33 cellular contexts compared by ENCODE assay signal in the genomic region with DNA sequence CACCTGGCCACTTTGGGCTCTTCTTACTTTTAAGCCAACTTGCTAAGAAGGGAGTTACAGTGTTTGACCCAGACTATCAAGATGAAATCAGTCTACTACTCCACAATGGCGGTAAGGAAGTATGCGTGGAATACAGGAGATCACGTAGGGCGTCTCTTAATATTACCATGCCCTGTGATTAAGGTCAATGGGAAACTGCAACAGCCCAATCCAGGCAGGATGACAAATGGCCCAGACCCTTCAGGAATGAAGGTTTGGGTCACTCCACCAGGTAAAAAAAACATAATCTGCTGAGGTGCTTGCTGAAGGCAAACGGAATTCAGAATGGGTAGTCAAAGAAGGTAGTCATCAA. TPM values are rescaled to one million over a fixed set of nuclear protein-coding genes. Genes with fewer than 3 reads are reported as not detected.
A peak's percentile ranks its signal among the peaks of the same experiment; 100 is the strongest.
DNase-seq lines count a peak whose midpoint lies in the region; ATAC-seq, FAIRE-seq and TF ChIP-seq lines count a peak whose summit lies in the region.
"Had no signal": no experiment of that assay in that cellular context is flagged by ENCODE, and none has a peak within 500 bp of the region (broad histone marks: within the 10 kb centered on the region; RNA-seq: fewer than 3 reads in every experiment).

No MANE protein-coding gene starts in this region.

- H3K56ac ChIP-seq in mesendoderm (ENCODE audit: low read length) = no peak overlapping the region

- no peak overlapping the region for H3K4ac ChIP-seq in mesendoderm (ENCODE audit: low read depth, low read length)

- H2AK5ac ChIP-seq in mesendoderm (ENCODE audit: low read length) = no peak overlapping the region

- peak overlapping the region; percentile 78 to 87 for H3K27ac Mint-ChIP-seq in natural killer cell
- H3K27ac Mint-ChIP-seq in natural killer cell treated with Interleukin-12 subunit alpha and Interleukin-12 subunit beta and Interleukin-15 and Interleukin-18, amount 100 ng/mL, for 72 hours = no peak overlapping the region
- H3K27ac Mint-ChIP-seq in T-helper 2 cell treated with Interferon-gamma antibody and Interleukin-4, amounts not matched to agents 5 μg/mL and 100 μg/mL, for 36 hours = no peak overlapping the region

- no peak overlapping the region for H3K27ac ChIP-seq in mesendoderm (ENCODE audit: low read depth, low read length)
- H3K27ac ChIP-seq: lower lobe of right lung, parathyroid adenoma, right atrium auricular region, WERI-Rb-1 had no signal

- H3K4me1 Mint-ChIP-seq in natural killer cell = peaks cover 35 to 47% of the 10 kb centered on the region in 2 donors
- H3K4me1 Mint-ChIP-seq in natural killer cell treated with Interleukin-12 subunit alpha and Interleukin-12 subunit beta and Interleukin-15 and Interleukin-18, amount 100 ng/mL, for 72 hours (ENCODE audit: low read depth in 2 of 2) = peaks cover 30 to 45% of the 10 kb centered on the region in 2 donors
- peaks cover 34% of the 10 kb centered on the region for H3K4me1 Mint-ChIP-seq in T-helper 2 cell treated with Interferon-gamma antibody and Interleukin-4, amounts not matched to agents 5 μg/mL and 100 μg/mL, for 36 hours (ENCODE audit: low read depth)

- H2BK5ac ChIP-seq in mesendoderm (ENCODE audit: low read length) = no peak overlapping the region

- H3K79me2 ChIP-seq in mesendoderm (ENCODE audit: control insufficient read depth, insufficient read depth, low read length) = no peaks in the 10 kb centered on the region
- H3K79me2 ChIP-seq: parathyroid adenoma had no signal

- WGBS in mesendoderm (ENCODE audit: extremely low coverage, insufficient coverage, low lambda C conversion rate) = no CpG with 5 or more reads among the region's 5 CpGs

- no peak overlapping the region for H3K23ac ChIP-seq in mesendoderm (ENCODE audit: low read length)

- H2BK15ac ChIP-seq in mesendoderm (replicated peaks; ENCODE audit: low read depth) = no peak overlapping the region

- H3K4me2 ChIP-seq in mesendoderm (ENCODE audit: low read length) = no peak overlapping the region

- intact Hi-C loops in natural killer cell (cut with micrococcal nuclease) = no loop called here

- no peak overlapping the region for H3K9ac ChIP-seq in mesendoderm (ENCODE audit: low read length)
- H3K9ac ChIP-seq: parathyroid adenoma had no signal

- H3K79me1 ChIP-seq in mesendoderm (ENCODE audit: low read length) = no peaks in the 10 kb centered on the region

- no peak overlapping the region for H3K18ac ChIP-seq in mesendoderm (ENCODE audit: low read length)

- H3K9me3 Mint-ChIP-seq in natural killer cell = no peaks in the 10 kb centered on the region
- H3K9me3 Mint-ChIP-seq in natural killer cell treated with Interleukin-12 subunit alpha and Interleukin-12 subunit beta and Interleukin-15 and Interleukin-18, amount 100 ng/mL, for 72 hours = no peaks in the 10 kb centered on the region
- H3K9me3 Mint-ChIP-seq in T-helper 2 cell treated with Interferon-gamma antibody and Interleukin-4, amounts not matched to agents 5 μg/mL and 100 μg/mL, for 36 hours = no peaks in the 10 kb centered on the region
- H3K9me3 Mint-ChIP-seq: activated naive CD4-positive, alpha-beta T cell treated with anti-CD3 and anti-CD28 coated beads, Interleukin-2, amount 50 U/mL, for 72 hours; activated T-helper 2 cell treated with anti-CD3 and anti-CD28 coated beads, Interferon-gamma antibody, Interleukin-2, Interleukin-4, amounts not matched to agents 10 μg/mL and 5 μg/mL and 100 μg/mL, durations not matched to agents 14 hours and 24 hours and 36 hours; nephron had no signal

- ATAC-seq in natural killer cell (no peak), HG03457 (IDR thresholded peaks at IDR 0.05; ENCODE audit: unreplicated experiment) (no peak), GM21825 (IDR thresholded peaks at IDR 0.05; ENCODE audit: unreplicated experiment) (no peak)
- ATAC-seq in natural killer cell treated with Interleukin-12 subunit alpha and Interleukin-12 subunit beta and Interleukin-15 and Interleukin-18, amount 100 ng/mL, for 72 hours = no peak
- ATAC-seq: stimulated activated naive CD8-positive, alpha-beta T cell treated with anti-CD3 and anti-CD28 coated beads, Interleukin-15, Interleukin-2, amounts not matched to agents 100 U/mL and 50 U/mL, for 24 hours had no signal

- peaks cover 18% of the 10 kb centered on the region for H3K4me1 ChIP-seq in mesendoderm (ENCODE audit: control insufficient read depth, low read depth, low read length)
- H3K4me1 ChIP-seq: parathyroid adenoma had no signal

- no peak for FAIRE-seq in bronchial epithelial cell (lab: Jason Lieb, UNC)
- FAIRE-seq: A204.1, GM12878, RCC 7860, small intestine had no signal

- H4K8ac ChIP-seq in mesendoderm (ENCODE audit: low read depth, low read length) = no peak overlapping the region

- peaks cover 26 to 36% of the 10 kb centered on the region in 2 donors for H3K27me3 Mint-ChIP-seq in natural killer cell (ENCODE audit: low read depth in 2 of 2)
- H3K27me3 Mint-ChIP-seq in natural killer cell treated with Interleukin-12 subunit alpha and Interleukin-12 subunit beta and Interleukin-15 and Interleukin-18, amount 100 ng/mL, for 72 hours = peaks cover 27 to 31% of the 10 kb centered on the region in 2 donors
- H3K27me3 Mint-ChIP-seq in T-helper 2 cell treated with Interferon-gamma antibody and Interleukin-4, amounts not matched to agents 5 μg/mL and 100 μg/mL, for 36 hours (ENCODE audit: low read depth) = peaks cover 39% of the 10 kb centered on the region

- no peaks in the 10 kb centered on the region for H3K36me3 ChIP-seq in bronchial epithelial cell (ENCODE audit: control insufficient read depth, insufficient read depth, low read length)
- no peaks in the 10 kb centered on the region for H3K36me3 ChIP-seq in mesendoderm (ENCODE audit: control insufficient read depth, insufficient read depth, low read length)
- H3K36me3 ChIP-seq: heart left ventricle, lower lobe of right lung, right atrium auricular region, uterus, WERI-Rb-1 had no signal

- no peak for TF ChIP-seq CTCF in natural killer cell (IDR thresholded peaks at IDR 0.05)
- TF ChIP-seq CTCF in bronchial epithelial cell (IDR thresholded peaks at IDR 0.05; ENCODE audit: insufficient read depth, low read length, severe bottlenecking) = no peak

- no peak overlapping the region for H4K5ac ChIP-seq in mesendoderm (ENCODE audit: low read length)

- no peak overlapping the region for H2BK120ac ChIP-seq in mesendoderm (ENCODE audit: low read depth, low read length)

- DNase-seq in natural killer cell (no peak), bronchial epithelial cell (ENCODE audit: low read depth) (peak; percentile 45), mesendoderm (peak; percentile 41), T-helper 2 cell (no peak)
- DNase-seq in natural killer cell treated with Interleukin-12 subunit alpha and Interleukin-12 subunit beta and Interleukin-15 and Interleukin-18, amount 100 ng/mL, for 72 hours (ENCODE audit: low spot score) = no peak
- no peak for DNase-seq in T-helper 2 cell treated with Interferon-gamma antibody and Interleukin-4, amounts not matched to agents 5 μg/mL and 100 μg/mL, for 36 hours (ENCODE audit: low spot score)
- DNase-seq: activated CD4-positive, alpha-beta T cell treated with anti-CD3 and anti-CD28 coated beads for 48 hours; activated CD8-positive, alpha-beta memory T cell treated with anti-CD3 and anti-CD28 coated beads for 24 hours; activated T-cell treated with anti-CD3 and anti-CD28 coated beads for 4 hours; cortex of kidney; foreskin fibroblast; heart left ventricle; IMR-90; lower lobe of right lung; NCI-H146; NCI-H2107; NCI-H774; SHP77 treated with DMSO at 0.1 percent for 48 hours; small intestine; stimulated activated naive CD8-positive, alpha-beta T cell treated with anti-CD3 and anti-CD28 coated beads, Interleukin-15, Interleukin-2, amounts not matched to agents 100 U/mL and 50 U/mL, for 24 hours; uterus; WERI-Rb-1 had no signal

- peaks cover 19% of the 10 kb centered on the region for H3K27me3 ChIP-seq in bronchial epithelial cell (ENCODE audit: control insufficient read depth, insufficient read depth, low read length)
- H3K27me3 ChIP-seq in mesendoderm (ENCODE audit: insufficient read depth, low read length, poor library complexity) = no peaks in the 10 kb centered on the region
- H3K27me3 ChIP-seq: uterus had no signal

- H3K4me3 ChIP-seq in bronchial epithelial cell (ENCODE audit: low read depth, low read length) (no peak overlapping the region), mesendoderm (ENCODE audit: low read length) (no peak overlapping the region)
- H3K4me3 ChIP-seq: GM12878 had no signal

- H3K36me3 Mint-ChIP-seq in natural killer cell = no peaks in the 10 kb centered on the region
- no peaks in the 10 kb centered on the region for H3K36me3 Mint-ChIP-seq in natural killer cell treated with Interleukin-12 subunit alpha and Interleukin-12 subunit beta and Interleukin-15 and Interleukin-18, amount 100 ng/mL, for 72 hours
- no peaks in the 10 kb centered on the region for H3K36me3 Mint-ChIP-seq in T-helper 2 cell treated with Interferon-gamma antibody and Interleukin-4, amounts not matched to agents 5 μg/mL and 100 μg/mL, for 36 hours (ENCODE audit: low read depth)
- H3K36me3 Mint-ChIP-seq: activated naive CD4-positive, alpha-beta T cell treated with anti-CD3 and anti-CD28 coated beads, Interleukin-2, amount 50 U/mL, for 72 hours had no signal

- H3K4me3 Mint-ChIP-seq in natural killer cell = no peak overlapping the region
- no peak overlapping the region for H3K4me3 Mint-ChIP-seq in natural killer cell treated with Interleukin-12 subunit alpha and Interleukin-12 subunit beta and Interleukin-15 and Interleukin-18, amount 100 ng/mL, for 72 hours
- H3K4me3 Mint-ChIP-seq in T-helper 2 cell treated with Interferon-gamma antibody and Interleukin-4, amounts not matched to agents 5 μg/mL and 100 μg/mL, for 36 hours = no peak overlapping the region

RNA-seq across cellular contexts. Expression of a gene that starts 1.0 kb away (rescaled TPM):
- total RNA-seq in natural killer cell (1 to 10 TPM; 1.2 to 1.3 (median 1.2) TPM), bronchial epithelial cell (0.26 TPM in 1 of 2 replicates, not detected in the other)
- total RNA-seq in natural killer cell treated with Interleukin-12 subunit alpha and Interleukin-12 subunit beta and Interleukin-15 and Interleukin-18, amount 100 ng/mL, for 72 hours = not detected
- 0.01 TPM for polyA plus RNA-seq in mesendoderm (2013, experiment 1 of 2)
- not detected for polyA plus RNA-seq in mesendoderm (2013, experiment 2 of 2)
- total RNA-seq: esophagus mucosa had no signal

RNA-seq across cellular contexts. Expression of a gene that starts 6.8 kb away (rescaled TPM):
- total RNA-seq in natural killer cell (10 to 100 TPM; 18.5 to 23.1 (median 22.8) TPM), bronchial epithelial cell (15.7 and 28.2 TPM in 2 replicates)
- total RNA-seq in natural killer cell treated with Interleukin-12 subunit alpha and Interleukin-12 subunit beta and Interleukin-15 and Interleukin-18, amount 100 ng/mL, for 72 hours = 10 to 100 TPM; 16.5 to 23.0 TPM
- 17.4 TPM for polyA plus RNA-seq in mesendoderm (2013, experiment 1 of 2)
- 16.2 TPM for polyA plus RNA-seq in mesendoderm (2013, experiment 2 of 2)

RNA-seq across cellular contexts. Expression of a gene that starts 17.2 kb away (rescaled TPM):
- total RNA-seq in natural killer cell (10 to 100 TPM; 46.1 to 64.0 (median 55.5) TPM), bronchial epithelial cell (30.3 and 43.5 TPM in 2 replicates)
- 10 to 100 TPM; 66.2 to 91.9 TPM for total RNA-seq in natural killer cell treated with Interleukin-12 subunit alpha and Interleukin-12 subunit beta and Interleukin-15 and Interleukin-18, amount 100 ng/mL, for 72 hours
- 44.7 TPM for polyA plus RNA-seq in mesendoderm (2013, experiment 1 of 2)
- 42.1 TPM for polyA plus RNA-seq in mesendoderm (2013, experiment 2 of 2)

RNA-seq across cellular contexts. Expression of a gene that starts 53.2 kb away (rescaled TPM):
- total RNA-seq in natural killer cell (under 1 TPM in 1 of 3 donors, not detected in 2; 0.50 TPM), bronchial epithelial cell (1.3 and 2.0 TPM in 2 replicates)
- not detected for total RNA-seq in natural killer cell treated with Interleukin-12 subunit alpha and Interleukin-12 subunit beta and Interleukin-15 and Interleukin-18, amount 100 ng/mL, for 72 hours
- 30.5 TPM for polyA plus RNA-seq in mesendoderm (2013, experiment 1 of 2)
- 30.5 TPM for polyA plus RNA-seq in mesendoderm (2013, experiment 2 of 2)
- total RNA-seq: activated T-helper 2 cell treated with anti-CD3 and anti-CD28 coated beads, Interferon-gamma antibody, Interleukin-2, Interleukin-4, amounts not matched to agents 10 μg/mL and 5 μg/mL and 100 μg/mL, durations not matched to agents 14 hours and 24 hours and 36 hours had no signal

Comparison
In these comparisons a context has a peak if more than half of its experiments do, and no peak if none do; other contexts are left out.
1. H3K27ac Mint-ChIP-seq: peak in natural killer cell (2 of 2); none in natural killer cell treated with Interleukin-12 subunit alpha and Interleukin-12 subunit beta and Interleukin-15 and Interleukin-18, amount 100 ng/mL, for 72 hours (0 of 2) and T-helper 2 cell treated with Interferon-gamma antibody and Interleukin-4, amounts not matched to agents 5 μg/mL and 100 μg/mL, for 36 hours (single experiment).
2. DNase-seq: peak in bronchial epithelial cell (single experiment) and mesendoderm (single experiment); none in natural killer cell (single experiment), natural killer cell treated with Interleukin-12 subunit alpha and Interleukin-12 subunit beta and Interleukin-15 and Interleukin-18, amount 100 ng/mL, for 72 hours (single experiment), T-helper 2 cell (0 of 5) and T-helper 2 cell treated with Interferon-gamma antibody and Interleukin-4, amounts not matched to agents 5 μg/mL and 100 μg/mL, for 36 hours (single experiment).